8 cellular contexts compared by ENCODE assay signal in the genomic region with DNA sequence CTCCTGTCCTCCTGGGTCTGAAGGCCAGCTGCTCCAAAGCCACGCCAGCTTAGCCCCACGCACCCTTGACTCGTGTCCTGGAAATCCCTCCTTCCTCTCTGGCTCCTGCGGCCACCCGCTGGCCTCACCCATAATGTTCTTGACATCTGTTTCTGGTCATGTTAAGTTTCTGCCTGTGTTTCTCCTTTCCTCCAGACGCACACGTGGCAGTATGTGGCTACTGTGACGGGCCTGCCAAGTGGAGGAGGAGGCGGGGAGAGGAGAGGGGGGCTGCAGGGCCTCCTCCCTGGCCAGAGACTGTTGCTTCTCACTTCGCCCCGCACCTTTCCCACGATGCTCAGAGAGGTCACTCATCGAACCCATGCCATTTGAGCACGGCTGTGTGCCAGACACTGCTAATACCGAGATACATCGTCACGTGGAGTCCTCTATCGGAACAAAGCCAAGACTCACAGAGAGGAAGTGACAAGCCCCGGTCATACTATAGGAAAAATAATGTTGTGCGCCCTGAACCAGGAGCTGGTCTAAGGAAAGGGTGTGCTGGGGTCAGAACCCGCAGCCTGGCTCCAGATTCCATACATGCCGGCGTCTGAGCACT. TPM values are rescaled to one million over a fixed set of nuclear protein-coding genes. Genes with fewer than 3 reads are reported as not detected.
DNase-seq lines count a peak whose midpoint lies in the region; ATAC-seq, FAIRE-seq and TF ChIP-seq lines count a peak whose summit lies in the region.

No MANE protein-coding gene starts in this region.

- CTCF ChIA-PET in naive thymus-derived CD4-positive, alpha-beta T cell (lab: Charles Lee): interaction anchor here (1.2 to 1.7 kb wide), 3 partner anchors 9 to 84 kb away, joined by 3 to 7 read pairs (median 4); no protein-coding TSS in a partner anchor

- DNase-seq in AG08395 (ENCODE audit: low spot score) (peak; percentile 86), MV-4-11 (lab: John Stamatoyannopoulos, UW) (peak; percentile 91), endodermal cell (peak; percentile 50), frontal cortex (ENCODE audit: low spot score in 2 of 2) (no peak), NCI-H1930 (lab: John Stamatoyannopoulos, UW) (no peak)
- peak in 1 of 9 donors; percentile 42 for DNase-seq in naive thymus-derived CD4-positive, alpha-beta T cell
- no peak for DNase-seq in stimulated activated CD4-positive, alpha-beta T cell treated with anti-CD3 and anti-CD28 coated beads, Interleukin-15, amount 100 ng/mL, for 24 hours

- no peaks in the 10 kb centered on the region for H3K36me3 ChIP-seq in endodermal cell (ENCODE audit: control insufficient read depth, insufficient read depth, low read length)
- no peaks in the 10 kb centered on the region for H3K36me3 ChIP-seq in naive thymus-derived CD4-positive, alpha-beta T cell (ENCODE audit: control insufficient read depth in 2 of 3, insufficient read depth in 3 of 3, low read length in 3 of 3)

- no peaks in the 10 kb centered on the region for H3K36me3 Mint-ChIP-seq in endodermal cell (ENCODE audit: low read depth)
- H3K36me3 Mint-ChIP-seq in naive thymus-derived CD4-positive, alpha-beta T cell: peaks cover 0 to 2% (median 0%) of the 10 kb centered on the region in 5 donors

- peaks cover 10% of the 10 kb centered on the region for H3K27me3 Mint-ChIP-seq in endodermal cell (ENCODE audit: insufficient read depth)
- H3K27me3 Mint-ChIP-seq in naive thymus-derived CD4-positive, alpha-beta T cell: peaks cover 0 to 9% (median 0%) of the 10 kb centered on the region in 5 donors

- H3K27ac Mint-ChIP-seq in endodermal cell: no peak overlapping the region
- H3K27ac Mint-ChIP-seq in naive thymus-derived CD4-positive, alpha-beta T cell: peak overlapping the region in 7 of 9 donors; percentile 27 to 91 (median 65)

- H3K4me3 ChIP-seq in endodermal cell (ENCODE audit: low read length): no peak overlapping the region
- H3K4me3 ChIP-seq in naive thymus-derived CD4-positive, alpha-beta T cell (ENCODE audit: low read length): no peak overlapping the region

- no peak overlapping the region for H3K4me3 Mint-ChIP-seq in endodermal cell
- H3K4me3 Mint-ChIP-seq in naive thymus-derived CD4-positive, alpha-beta T cell: peak overlapping the region in 8 of 10 donors; percentile 58 to 88 (median 75)

- ATAC-seq in naive thymus-derived CD4-positive, alpha-beta T cell: peak; percentile 82
- ATAC-seq in HG02852 (IDR thresholded peaks at IDR 0.05; ENCODE audit: unreplicated experiment): no peak

- H3K9me3 Mint-ChIP-seq in endodermal cell: no peaks in the 10 kb centered on the region
- H3K9me3 Mint-ChIP-seq in naive thymus-derived CD4-positive, alpha-beta T cell: peaks cover 0 to 3% (median 0%) of the 10 kb centered on the region in 11 donors

- no peak overlapping the region for H3K27ac ChIP-seq in endodermal cell (ENCODE audit: low read depth, low read length)
- no peak overlapping the region for H3K27ac ChIP-seq in naive thymus-derived CD4-positive, alpha-beta T cell (ENCODE audit: low read depth, low read length)

- 94 to 99% methylated on average over 15 to 23 of the region's 23 CpGs for WGBS in endodermal cell (ENCODE audit: insufficient coverage in 1 of 2, insufficient read length in 1 of 2), 2 experiments

- H3K27me3 ChIP-seq in endodermal cell (ENCODE audit: control insufficient read depth, insufficient read depth, low read length, poor library complexity, severe bottlenecking): no peaks in the 10 kb centered on the region
- no peaks in the 10 kb centered on the region for H3K27me3 ChIP-seq in naive thymus-derived CD4-positive, alpha-beta T cell (ENCODE audit: control insufficient read depth in 2 of 2, insufficient read depth in 2 of 2, low read length in 2 of 2)

- H3K4me1 ChIP-seq in endodermal cell (ENCODE audit: control insufficient read depth, insufficient read depth, low read length): peaks cover 7% of the 10 kb centered on the region
- H3K4me1 ChIP-seq in naive thymus-derived CD4-positive, alpha-beta T cell (ENCODE audit: control insufficient read depth in 2 of 2, insufficient read depth in 2 of 2, low read length in 2 of 2): peaks cover 0 to 11% of the 10 kb centered on the region in 2 donors

- no peak for FAIRE-seq in frontal cortex (lab: Jason Lieb, UNC)

- no peak overlapping the region for H3K9ac ChIP-seq in endodermal cell (ENCODE audit: extremely low read depth, low read length, poor library complexity, severe bottlenecking)

- no peak for TF ChIP-seq CTCF in endodermal cell (conservative IDR thresholded peaks at IDR 0.05)

- intact Hi-C loops in naive thymus-derived CD4-positive, alpha-beta T cell (cut with micrococcal nuclease): no loop called here

- peaks cover 5% of the 10 kb centered on the region for H3K4me1 Mint-ChIP-seq in endodermal cell
- peaks cover 9 to 27% (median 22%) of the 10 kb centered on the region in 7 donors for H3K4me1 Mint-ChIP-seq in naive thymus-derived CD4-positive, alpha-beta T cell

- H3K9me3 ChIP-seq in endodermal cell (ENCODE audit: control insufficient read depth, low read length): no peaks in the 10 kb centered on the region
- no peaks in the 10 kb centered on the region for H3K9me3 ChIP-seq in naive thymus-derived CD4-positive, alpha-beta T cell (ENCODE audit: control insufficient read depth in 2 of 3, low read length in 3 of 3)

- POLR2A ChIA-PET in naive thymus-derived CD4-positive, alpha-beta T cell (lab: Charles Lee): interaction anchor here (0.6 to 1.7 kb wide), 3 partner anchors 16 to 32 kb away, joined by 3 to 4 read pairs (median 3); no protein-coding TSS in a partner anchor

RNA-seq across cellular contexts. Expression of a gene that starts 11.5 kb away (rescaled TPM):
- total RNA-seq in endodermal cell (10 to 100 TPM; 15.5 to 16.9 TPM), frontal cortex (3.7 TPM)
- polyA plus RNA-seq in endodermal cell (2013, experiment 1 of 2): 17.3 TPM
- 18.8 TPM for polyA plus RNA-seq in endodermal cell (2013, experiment 2 of 2)
- 10 to 100 TPM; 12.4 to 27.6 (median 20.2) TPM for total RNA-seq in naive thymus-derived CD4-positive, alpha-beta T cell
- 1 to 10 TPM; 1.1 to 2.4 TPM for polyA plus RNA-seq in naive thymus-derived CD4-positive, alpha-beta T cell

RNA-seq across cellular contexts. Expression of a gene that starts 26.8 kb away (rescaled TPM):
- total RNA-seq in endodermal cell: under 1 TPM; 0.15 to 0.42 TPM
- 1.1 TPM for polyA plus RNA-seq in endodermal cell (2013, experiment 1 of 2)
- polyA plus RNA-seq in endodermal cell (2013, experiment 2 of 2): 1.5 TPM
- 100 to 1,000 TPM in 2 of 5 experiments, 10 to 100 TPM in 3; 14.3 to 209 (median 44.1) TPM for total RNA-seq in naive thymus-derived CD4-positive, alpha-beta T cell
- polyA plus RNA-seq in naive thymus-derived CD4-positive, alpha-beta T cell: 10 to 100 TPM; 13.6 to 20.2 TPM
- total RNA-seq in frontal cortex: not detected

RNA-seq across cellular contexts. Expression of a gene that starts 35.7 kb away (rescaled TPM):
- total RNA-seq in endodermal cell (under 1 TPM; 0.11 to 0.20 TPM), frontal cortex (0.41 TPM)
- polyA plus RNA-seq in endodermal cell (2013, experiment 1 of 2): 0.14 TPM
- 0.12 TPM for polyA plus RNA-seq in endodermal cell (2013, experiment 2 of 2)
- 10 to 100 TPM in 2 of 5 experiments, 1 to 10 TPM in 3; 3.9 to 30.4 (median 6.4) TPM for total RNA-seq in naive thymus-derived CD4-positive, alpha-beta T cell
- polyA plus RNA-seq in naive thymus-derived CD4-positive, alpha-beta T cell: 1 to 10 TPM; 5.8 to 9.5 TPM

Comparison
In these comparisons a context has a peak if more than half of its experiments do, and no peak if none do; other contexts are left out.
1. DNase-seq: peak in AG08395 (single experiment), MV-4-11 (single experiment) and endodermal cell (single experiment); none in frontal cortex (0 of 2), stimulated activated CD4-positive, alpha-beta T cell treated with anti-CD3 and anti-CD28 coated beads, Interleukin-15, amount 100 ng/mL, for 24 hours (single experiment) and NCI-H1930 (0 of 2).
2. RNA of a gene that starts 26.8 kb away (total RNA-seq): 14.3 to 209 TPM in naive thymus-derived CD4-positive, alpha-beta T cell; 0.15 to 0.42 TPM in endodermal cell and not detected in frontal cortex (single experiment); every median in the first group is over 10 times any median in the second.